9 cellular contexts compared by ENCODE assay signal in the genomic region with DNA sequence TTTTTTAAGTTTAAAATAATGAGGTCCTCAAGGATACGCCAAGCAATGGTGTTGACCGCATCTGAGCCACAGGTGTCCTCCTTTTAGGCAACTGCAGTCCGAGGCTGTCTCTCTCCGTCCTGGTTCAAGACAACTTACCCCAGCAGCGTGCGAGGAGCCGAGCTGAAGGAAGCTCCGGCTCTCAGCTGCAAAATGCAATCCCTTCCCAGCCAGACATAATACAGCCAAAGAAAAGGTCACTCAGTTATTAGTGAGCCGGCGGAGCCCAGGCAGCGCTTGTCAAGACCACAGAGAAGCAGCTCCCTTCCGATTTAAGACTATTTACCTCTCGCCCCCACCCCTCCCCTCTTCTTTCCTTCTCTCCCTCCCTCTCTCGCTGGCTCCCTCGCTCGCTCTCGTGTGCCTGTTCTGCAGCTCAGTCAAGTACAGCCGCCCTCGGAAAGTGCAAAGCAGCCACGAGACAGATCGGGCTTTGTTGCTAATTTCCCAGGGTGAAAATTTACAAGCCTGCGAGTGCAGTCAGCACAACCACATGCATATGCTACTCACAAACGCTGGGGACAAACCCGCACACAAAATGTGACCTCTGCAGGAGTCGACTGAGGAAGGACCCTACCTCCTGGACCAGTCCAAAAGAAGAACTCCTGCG. TPM values are rescaled to one million over a fixed set of nuclear protein-coding genes. Genes with fewer than 3 reads are reported as not detected.
A peak's percentile ranks its signal among the peaks of the same experiment; 100 is the strongest.
DNase-seq lines count a peak whose midpoint lies in the region; ATAC-seq and TF ChIP-seq lines count a peak whose summit lies in the region.
"Had no signal": no experiment of that assay in that cellular context is flagged by ENCODE, and none has a peak within 500 bp of the region (broad histone marks: within the 10 kb centered on the region; RNA-seq: fewer than 3 reads in every experiment).

No MANE protein-coding gene starts in this region.

- ATAC-seq in GM18502 (IDR thresholded peaks at IDR 0.05; ENCODE audit: poor library complexity, unreplicated experiment) (peak; percentile 39), HG03066 (IDR thresholded peaks at IDR 0.05; ENCODE audit: low read depth, unreplicated experiment) (peak; percentile 36), natural killer cell (no peak)

- H3K4me3 ChIP-seq in NT2/D1 (ENCODE audit: insufficient read length, low read depth) (peak overlapping the region; percentile 72), fibroblast of the aortic adventitia (ENCODE audit: low read depth, low read length) (peak overlapping the region; percentile 77), neuron (ENCODE audit: low read length) (peak overlapping the region; percentile 66)

- peaks cover 13% of the 10 kb centered on the region for H3K36me3 Mint-ChIP-seq in natural killer cell

- no peaks in the 10 kb centered on the region for H3K36me3 ChIP-seq in NT2/D1 (ENCODE audit: insufficient read depth, insufficient read length, low read length)
- H3K36me3 ChIP-seq in neuron (ENCODE audit: insufficient read depth, low read length): no peaks in the 10 kb centered on the region

- no peaks in the 10 kb centered on the region for H3K4me1 Mint-ChIP-seq in natural killer cell

- intact Hi-C loops in natural killer cell (cut with micrococcal nuclease): no loop called here

- H3K27me3 Mint-ChIP-seq in natural killer cell (ENCODE audit: low read depth in 2 of 2): peaks cover 17 to 24% of the 10 kb centered on the region in 2 donors

- peak overlapping the region; percentile 89 for H2AFZ ChIP-seq in neuron (ENCODE audit: low read depth, low read length)

- H3K4me1 ChIP-seq in NT2/D1 (ENCODE audit: insufficient read depth, insufficient read length): peaks cover 6% of the 10 kb centered on the region
- peaks cover 42% of the 10 kb centered on the region for H3K4me1 ChIP-seq in neuron (ENCODE audit: insufficient read depth, low read length)

- no peaks in the 10 kb centered on the region for H3K9me3 ChIP-seq in NT2/D1 (ENCODE audit: insufficient read depth, low read length)
- no peaks in the 10 kb centered on the region for H3K9me3 ChIP-seq in neuron (ENCODE audit: low read length)

- H3K9me3 Mint-ChIP-seq in natural killer cell: peaks cover 7 to 14% of the 10 kb centered on the region in 2 donors

- peak; percentile 84 for DNase-seq in NT2/D1 (ENCODE audit: low read depth, low spot score)
- DNase-seq in fibroblast of the aortic adventitia (ENCODE audit: low read depth): peak; percentile 46
- no peak for DNase-seq in A172 (ENCODE audit: low spot score)
- DNase-seq in natural killer cell: no peak
- no peak for DNase-seq in SHP77 treated with DMSO at 0.1 percent for 48 hours (lab: John Stamatoyannopoulos, UW)

- H3K27ac Mint-ChIP-seq in natural killer cell: no peak overlapping the region

- H3K4me3 Mint-ChIP-seq in natural killer cell: no peak overlapping the region

- TF ChIP-seq CTCF in fibroblast of the aortic adventitia (IDR thresholded peaks at IDR 0.05; ENCODE audit: insufficient read depth, low read length) (no peak), natural killer cell (IDR thresholded peaks at IDR 0.05) (no peak)

- peak overlapping the region; percentile 76 for H3K9ac ChIP-seq in NT2/D1 (ENCODE audit: insufficient read length, low read depth)

- H3K27me3 ChIP-seq in NT2/D1 (ENCODE audit: insufficient read depth, insufficient read length): peaks cover 57% of the 10 kb centered on the region
- H3K27me3 ChIP-seq in neuron (ENCODE audit: insufficient read depth, low read length): peaks cover 8% of the 10 kb centered on the region

RNA-seq across cellular contexts. Expression of gene LMO3, which starts 0.4 kb away (rescaled TPM):
- total RNA-seq in fibroblast of the aortic adventitia (ENCODE audit: low replicate concordance): 3.6 and 12.8 TPM in 2 replicates
- not detected in 2 replicates for total RNA-seq in A172 (2014; rRNA removed; shearing (Covaris generic))
- total RNA-seq in natural killer cell: not detected
- total RNA-seq: M059J had no signal

Comparison
In these comparisons a context has a peak if more than half of its experiments do, and no peak if none do; other contexts are left out.
1. ATAC-seq: peak in GM18502 (single experiment) and HG03066 (single experiment); none in natural killer cell (0 of 3).
2. DNase-seq: peak in NT2/D1 (single experiment) and fibroblast of the aortic adventitia (single experiment); none in A172 (single experiment), natural killer cell (single experiment) and SHP77 treated with DMSO at 0.1 percent for 48 hours (single experiment).
3. Peak in every context shown above with its lines, with median percentiles within 50 percentile points of each other: H3K4me3 ChIP-seq.